In genomic region chr9:115601456-115601855, GRCh38 we compare ENCODE assay signal across 3 cellular contexts.
A peak's percentile ranks its signal among the peaks of the same experiment; 100 is the strongest.
TF ChIP-seq lines count a peak whose summit lies in the region.

No MANE protein-coding gene starts in this region.

TF ChIP-seq in HepG2, 621 proteins besides CTCF, POLR2A, EP300 and RAD21:
- TF ChIP-seq KMT2A (CRISPR knock-in tag; IDR thresholded peaks at IDR 0.05) (no peak), CREB1 (IDR thresholded peaks at IDR 0.05) (peak; percentile 58), CREB1 (CRISPR knock-in tag; IDR thresholded peaks at IDR 0.05) (no peak)
TF ChIP-seq in HepG2: peak in this region for 1.

TF ChIP-seq in IMR-90, 13 proteins besides CTCF, POLR2A, EP300 and RAD21:
- TF ChIP-seq USF2 (IDR thresholded peaks at IDR 0.05; ENCODE audit: low read depth, low read length) = no peak
- TF ChIP-seq CEBPB (IDR thresholded peaks at IDR 0.05; ENCODE audit: low read depth, low read length) = no peak
- TF ChIP-seq ELK1 (IDR thresholded peaks at IDR 0.05; ENCODE audit: borderline replicate concordance, low read depth, low read length) = no peak
- TF ChIP-seq FOS (IDR thresholded peaks at IDR 0.05; ENCODE audit: low read depth, low read length) = no peak
- no peak for TF ChIP-seq MAFK (IDR thresholded peaks at IDR 0.05; ENCODE audit: low read depth, low read length)

TF ChIP-seq in H1, 55 proteins besides CTCF, POLR2A, EP300 and RAD21:
- no peak for TF ChIP-seq SAP30 (IDR thresholded peaks at IDR 0.05; ENCODE audit: insufficient read depth, insufficient replicate concordance, low read length)
- no peak for TF ChIP-seq MAX (IDR thresholded peaks at IDR 0.05)
- no peak for TF ChIP-seq JUN (IDR thresholded peaks at IDR 0.05; ENCODE audit: low read depth, low read length)
- no peak for TF ChIP-seq HDAC2 (IDR thresholded peaks at IDR 0.05; ENCODE audit: borderline replicate concordance in 1 of 2, low read depth in 2 of 2, low read length in 2 of 2)
- TF ChIP-seq TCF12 (IDR thresholded peaks at IDR 0.05; ENCODE audit: low read depth, low read length) = no peak
- no peak for TF ChIP-seq RXRA (IDR thresholded peaks at IDR 0.05; ENCODE audit: insufficient read depth, low read depth, low read length)
- no peak for TF ChIP-seq PHF8 (conservative IDR thresholded peaks at IDR 0.05; ENCODE audit: low read depth, low read length)
- no peak for TF ChIP-seq CBX5 (IDR thresholded peaks at IDR 0.05; ENCODE audit: low read depth, low read length)
- TF ChIP-seq NRF1 (IDR thresholded peaks at IDR 0.05; ENCODE audit: low read depth, low read length) = no peak
- TF ChIP-seq CHD1 (IDR thresholded peaks at IDR 0.05; ENCODE audit: low read depth, low read length) = no peak
- no peak for TF ChIP-seq SIRT6 (IDR thresholded peaks at IDR 0.05; ENCODE audit: low read length)
- no peak for TF ChIP-seq GTF2F1 (IDR thresholded peaks at IDR 0.05; ENCODE audit: borderline replicate concordance, low read depth, low read length)
TF ChIP-seq in H1: peak in this region for 0.
